Comparison of ENCODE assay signal across 13 cellular contexts in the genomic region with DNA sequence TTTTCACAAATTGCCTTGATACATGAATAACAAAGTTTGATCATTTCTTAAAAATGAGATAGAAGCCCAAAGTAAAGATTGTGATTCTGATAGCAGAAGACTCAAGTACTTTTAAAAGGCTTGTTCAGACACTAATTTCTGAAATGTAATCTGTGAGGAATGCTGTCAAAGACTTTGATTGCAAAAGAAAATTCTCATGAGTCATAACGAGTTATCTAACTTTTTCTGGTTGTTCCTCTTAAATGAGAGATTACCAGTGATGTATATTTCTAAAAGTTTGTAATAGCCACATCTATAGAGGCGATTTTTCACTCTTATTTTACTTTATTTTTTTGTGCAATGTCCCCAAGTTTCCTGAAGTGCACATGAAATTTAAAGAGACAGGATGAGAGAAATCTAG. TPM values are rescaled to one million over a fixed set of nuclear protein-coding genes. Genes with fewer than 3 reads are reported as not detected.
DNase-seq lines count a peak whose midpoint lies in the region; ATAC-seq, FAIRE-seq and TF ChIP-seq lines count a peak whose summit lies in the region.
"Had no signal": no experiment of that assay in that cellular context is flagged by ENCODE, and none has a peak within 500 bp of the region (broad histone marks: within the 10 kb centered on the region; RNA-seq: fewer than 3 reads in every experiment).

No MANE protein-coding gene starts in this region.

- no peak for DNase-seq in A549 (ENCODE audit: low read depth in 1 of 2, low spot score in 1 of 2)
- peak; percentile 27 for DNase-seq in HS-27A (ENCODE audit: low read depth)
- DNase-seq in foreskin fibroblast, result peak; percentile 36 to 67
- no peak for DNase-seq in NCI-H2107 treated with DMSO at 0.1 percent for 48 hours (lab: John Stamatoyannopoulos, UW; ENCODE audit: unreplicated experiment)
- DNase-seq in urothelium cell line (ENCODE audit: low spot score), result no peak
- DNase-seq: activated naive CD8-positive, alpha-beta T cell treated with anti-CD3 and anti-CD28 coated beads, Interleukin-2, amount 50 U/mL, for 24 hours; Kasumi-1; nucleus accumbens; stimulated activated CD4-positive, alpha-beta T cell treated with anti-CD3 and anti-CD28 coated beads, Interleukin-15, amount 100 ng/mL, for 24 hours; WERI-Rb-1 had no signal

- no peaks in the 10 kb centered on the region for H3K9me3 ChIP-seq in A549

- 0 out of 6 replicates have a peak overlapping the region, but pooled peaks of 1 of the 2 experiments have one; percentile 6 for H3K27ac ChIP-seq in A549
- H3K27ac ChIP-seq: WERI-Rb-1 had no signal

- ATAC-seq in A549 (no peak), SK-N-SH treated with all-trans-retinoic acid at 6 μM for 48 hours (peak; percentile 42; the same call in 2 of the 3 replicates), HG03097 (IDR thresholded peaks at IDR 0.05; ENCODE audit: low FRiP score, unreplicated experiment) (no peak), HG02840 (IDR thresholded peaks at IDR 0.05; ENCODE audit: low FRiP score, unreplicated experiment) (no peak)
- ATAC-seq: activated naive CD8-positive, alpha-beta T cell treated with anti-CD3 and anti-CD28 coated beads, Interleukin-2, amount 50 U/mL, for 24 hours had no signal

- TF ChIP-seq CTCF in A549 (IDR thresholded peaks at IDR 0.05) (no peak), foreskin fibroblast (IDR thresholded peaks at IDR 0.05; ENCODE audit: low read depth, low read length) (no peak)

- TF ChIP-seq POLR2A in A549 (IDR thresholded peaks at IDR 0.05; ENCODE audit: low read length), result no peak

- peak overlapping the region; percentile 19; the same call in 1 of the 3 replicates for H3K4me2 ChIP-seq in A549

- FAIRE-seq in A549 (lab: Jason Lieb, UNC) (no peak), urothelium cell line (lab: Jason Lieb, UNC) (no peak)

- CTCF ChIA-PET in A549 (lab: Yijun Ruan, JAX), result interaction anchor here (1.3 kb wide), 1 partner anchor 18 kb away, joined by 4 read pairs; no protein-coding TSS in a partner anchor

- 52% methylated on average over 2 of the region's 2 CpGs for WGBS in A549 (ENCODE audit: missing lambda C conversion rate)

- peaks cover 20% of the 10 kb centered on the region for H3K4me1 ChIP-seq in A549

- H3K4me3 ChIP-seq in A549 (no peak overlapping the region), foreskin fibroblast (ENCODE audit: low read depth in 1 of 2, low read length in 2 of 2) (no peak overlapping the region)

- TF ChIP-seq RAD21 in A549 (conservative IDR thresholded peaks at IDR 0.05 in 1 of 2, IDR thresholded peaks at IDR 0.05 in 1 of 2), result no peak

- POLR2A ChIA-PET in A549 (lab: Yijun Ruan, JAX), result interaction anchor here (1.9 kb wide), 1 partner anchor 18 kb away, joined by 4 read pairs; no protein-coding TSS in a partner anchor

- TF ChIP-seq EP300 in A549 (IDR thresholded peaks at IDR 0.05), result no peak

TF ChIP-seq in A549, 52 proteins besides CTCF, POLR2A, EP300 and RAD21:
- TF ChIP-seq JUNB (IDR thresholded peaks at IDR 0.05) (0 out of 2 replicates have a peak, but pooled peaks have one; percentile 8), RARB (CRISPR knock-in tag; IDR thresholded peaks at IDR 0.05) (no peak), RNF2 (IDR thresholded peaks at IDR 0.05; ENCODE audit: borderline replicate concordance, low read depth) (no peak), MAZ (IDR thresholded peaks at IDR 0.05; ENCODE audit: borderline replicate concordance, low read depth, low read length) (no peak), FOSL2 (IDR thresholded peaks at IDR 0.05) (no peak), FOSL2 (CRISPR knock-in tag; IDR thresholded peaks at IDR 0.05) (peak; percentile 56), CEBPB (IDR thresholded peaks at IDR 0.05) (0 out of 4 replicates have a peak, but pooled peaks of 1 of the 2 experiments have one; percentile 14)
- TF ChIP-seq, protein P1, sequence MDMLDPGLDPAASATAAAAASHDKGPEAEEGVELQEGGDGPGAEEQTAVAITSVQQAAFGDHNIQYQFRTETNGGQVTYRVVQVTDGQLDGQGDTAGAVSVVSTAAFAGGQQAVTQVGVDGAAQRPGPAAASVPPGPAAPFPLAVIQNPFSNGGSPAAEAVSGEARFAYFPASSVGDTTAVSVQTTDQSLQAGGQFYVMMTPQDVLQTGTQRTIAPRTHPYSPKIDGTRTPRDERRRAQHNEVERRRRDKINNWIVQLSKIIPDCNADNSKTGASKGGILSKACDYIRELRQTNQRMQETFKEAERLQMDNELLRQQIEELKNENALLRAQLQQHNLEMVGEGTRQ (IDR thresholded peaks at IDR 0.05), result no peak

TF ChIP-seq in SK-N-SH treated with all-trans-retinoic acid at 6 μM for 48 hours, 23 proteins besides CTCF, POLR2A, EP300 and RAD21:
- TF ChIP-seq CSDC2 (CRISPR knock-in tag; IDR thresholded peaks at IDR 0.05) (no peak), ISL1 (CRISPR knock-in tag; IDR thresholded peaks at IDR 0.05) (peak; percentile 94)

RNA-seq across cellular contexts. Expression of a gene that starts 7.0 kb away (rescaled TPM):
- polyA plus RNA-seq in A549 (2011; rRNA removed) (119 and 122 TPM in 2 replicates), A549 (2017; fragmentation: RNase III; extraction: RNeasy Plus Mini Kit Qiagen cat#74134 plus additional on column Dnase treatment) (95.9 to 112 TPM (median 112 TPM) in 3 replicates)
- polyA plus RNA-seq in A549 (2012; cell fraction: cytosol; rRNA removed), result 85.1 and 98.4 TPM in 2 replicates
- 70.7 and 72.6 TPM in 2 replicates for polyA plus RNA-seq in A549 (2012; cell fraction: nucleus; rRNA removed)
- polyA minus RNA-seq in A549 (2011; rRNA and poly(A)+ RNA removed), result 68.2 and 68.9 TPM in 2 replicates

Comparison
In these comparisons a context has a peak if more than half of its experiments do, and no peak if none do; other contexts are left out.
1. DNase-seq: peak in HS-27A (single experiment) and foreskin fibroblast (2 of 2); none in A549 (0 of 2), NCI-H2107 treated with DMSO at 0.1 percent for 48 hours (single experiment) and urothelium cell line (single experiment).